In the genomic region with DNA sequence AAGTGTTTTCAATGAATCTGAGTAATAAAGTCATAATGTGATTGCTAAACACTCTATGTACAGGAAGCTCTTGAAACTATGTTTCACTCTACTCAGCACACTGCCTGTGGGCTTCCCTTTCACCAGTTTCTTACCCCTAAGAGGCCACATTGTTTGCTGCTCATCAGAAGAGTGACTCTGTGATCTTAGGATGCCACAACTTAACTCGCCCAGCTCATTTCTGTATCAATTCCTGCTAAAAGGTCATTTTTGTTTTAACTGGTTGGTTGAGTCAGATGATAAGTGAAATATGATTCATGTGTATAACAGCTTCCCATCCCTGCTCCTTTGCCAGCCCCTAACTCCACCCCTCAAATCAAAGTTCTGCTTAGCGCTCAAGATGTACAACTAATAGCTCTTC, we compare ENCODE assay signal across 11 cellular contexts. TPM values are rescaled to one million over a fixed set of nuclear protein-coding genes. Genes with fewer than 3 reads are reported as not detected.
A peak's percentile ranks its signal among the peaks of the same experiment; 100 is the strongest.
DNase-seq lines count a peak whose midpoint lies in the region; ATAC-seq lines count a peak whose summit lies in the region.
"Had no signal": no experiment of that assay in that cellular context is flagged by ENCODE, and none has a peak within 500 bp of the region (broad histone marks: within the 10 kb centered on the region; RNA-seq: fewer than 3 reads in every experiment).

No MANE protein-coding gene starts in this region.

- in situ Hi-C loops in KBM-7 (cut with MboI; ENCODE audit: low pct_unique_long_range_greater_than_20kb, low sequenced_read_pairs): no loop called here

- DNase-seq in fibroblast of peridontal ligament (ENCODE audit: extremely low read depth) (peak; percentile 8), left colon (no peak), RKO (ENCODE audit: low spot score) (no peak), KBM-7 (no peak), OCI-M1 (lab: John Stamatoyannopoulos, UW) (no peak)
- DNase-seq: NCI-H1694 had no signal

- intact Hi-C loops in left colon (cut with DNase I, micrococcal nuclease): no loop called here

- ATAC-seq in GM18520 (IDR thresholded peaks at IDR 0.05; ENCODE audit: unreplicated experiment) (peak; percentile 95), GM21529 (IDR thresholded peaks at IDR 0.05; ENCODE audit: unreplicated experiment) (peak; percentile 94), HG03460 (IDR thresholded peaks at IDR 0.05; ENCODE audit: unreplicated experiment) (peak; percentile 95), left colon (no peak)
- ATAC-seq: gastroesophageal sphincter had no signal

RNA-seq across cellular contexts. Expression of gene NDUFAF4, which starts 9.8 kb away (rescaled TPM):
- 10 to 100 TPM; 41.3 to 43.3 TPM for total RNA-seq in left colon

RNA-seq across cellular contexts. Expression of gene KLHL32, which starts 17.0 kb away (rescaled TPM):
- total RNA-seq in left colon: 1 to 10 TPM; 2.7 to 3.0 TPM
- total RNA-seq: pulmonary artery endothelial cell had no signal
